In the genomic region with DNA sequence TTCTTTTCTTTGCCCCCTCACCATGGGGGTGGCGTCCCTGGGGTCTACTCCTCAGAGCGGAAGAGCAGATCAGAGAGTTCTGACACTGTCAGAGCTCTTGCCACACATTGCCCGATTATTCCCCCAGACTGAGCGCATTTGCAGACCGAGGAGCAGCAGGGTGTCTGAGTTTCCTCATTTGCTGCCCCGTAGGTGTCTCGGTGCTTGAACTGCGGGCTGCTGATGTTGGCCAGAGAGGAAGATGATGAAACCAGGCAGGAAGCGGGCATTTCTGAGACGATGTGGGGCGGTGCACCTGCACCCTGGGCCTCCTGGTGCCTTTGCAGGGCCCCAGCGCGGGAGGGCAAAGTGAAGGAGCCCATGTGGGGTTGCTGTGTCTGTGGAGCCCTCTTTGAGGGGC, we compare ENCODE assay signal across 10 cellular contexts. TPM values are rescaled to one million over a fixed set of nuclear protein-coding genes. Genes with fewer than 3 reads are reported as not detected.
DNase-seq lines count a peak whose midpoint lies in the region; ATAC-seq and TF ChIP-seq lines count a peak whose summit lies in the region.
"Had no signal": no experiment of that assay in that cellular context is flagged by ENCODE, and none has a peak within 500 bp of the region (broad histone marks: within the 10 kb centered on the region; RNA-seq: fewer than 3 reads in every experiment).

No MANE protein-coding gene starts in this region.

- POLR2A ChIA-PET in A673 (lab: Charles Lee; ENCODE audit: low non-redundant PET): no interaction called here

- H3K9me3 ChIP-seq in A673 (ENCODE audit: low read depth, low read length, poor library complexity, severe bottlenecking): no peaks in the 10 kb centered on the region
- H3K9me3 ChIP-seq in aorta (ENCODE audit: control insufficient read depth, low read length): no peaks in the 10 kb centered on the region
- H3K9me3 ChIP-seq in GM23248 (ENCODE audit: low read depth): no peaks in the 10 kb centered on the region
- H3K9me3 ChIP-seq: A549 had no signal

- DNase-seq in A673 (ENCODE audit: low spot score) (peak; percentile 82), NAMALWA (ENCODE audit: low spot score) (peak; percentile 94), activated T-helper 1 cell treated with Interleukin-2 at 50 U/mL for 16 hours (ENCODE audit: low read depth) (peak; percentile 50), mucosa of gallbladder (ENCODE audit: low spot score) (peak; percentile 23), aorta (peak; percentile 61 to 77), GM23248 (no peak), NCI-H226 (no peak)

- BruUV-seq in A673 (replicated peaks; lab: Mats Ljungman, UMichigan): no TSS peak

- no peak overlapping the region for H3K9ac ChIP-seq in GM23248

- H2AFZ ChIP-seq in GM23248: no peak overlapping the region

- H3K27me3 ChIP-seq in A673 (replicated peaks; ENCODE audit: insufficient read depth, low read depth, low read length, poor library complexity) (no peaks in the 10 kb centered on the region), aorta (ENCODE audit: control insufficient read depth in 1 of 2, insufficient read depth in 2 of 2, low read length in 1 of 2) (no peaks in the 10 kb centered on the region), GM23248 (replicated peaks; ENCODE audit: insufficient read depth) (no peaks in the 10 kb centered on the region)

- no peaks in the 10 kb centered on the region for H3K79me2 ChIP-seq in GM23248 (ENCODE audit: insufficient read depth)

- ATAC-seq in GM21515 (IDR thresholded peaks at IDR 0.05; ENCODE audit: unreplicated experiment) (peak; percentile 68), aorta (ENCODE audit: low FRiP score) (peak; percentile 60)
- ATAC-seq: A549 had no signal

- CTCF ChIA-PET in A673 (lab: Charles Lee): no interaction called here

- WGBS in aorta, 2 donors: 83 to 88% methylated on average over 13 of the region's 13 CpGs
- 87 to 90% methylated on average over 13 of the region's 13 CpGs for WGBS in GM23248 (ENCODE audit: low coverage in 1 of 2, low lambda C conversion rate in 2 of 2, missing lambda C conversion rate in 2 of 2), 2 experiments

- in situ Hi-C loops in GM23248 (cut with MboI): no loop called here

- no peaks in the 10 kb centered on the region for H3K9me2 ChIP-seq in GM23248 (ENCODE audit: insufficient read depth)

- no peak overlapping the region for H3K27ac ChIP-seq in A673 (ENCODE audit: low read depth, low read length, poor library complexity, severe bottlenecking)
- no peak overlapping the region for H3K27ac ChIP-seq in aorta (ENCODE audit: low read depth in 1 of 2, low read length in 2 of 2)
- no peak overlapping the region for H3K27ac ChIP-seq in GM23248
- H3K27ac ChIP-seq: A549, SK-N-MC had no signal

- H3K4me3 ChIP-seq in A673 (ENCODE audit: low read depth, low read length, poor library complexity, severe bottlenecking) (no peak overlapping the region), aorta (ENCODE audit: low read length in 2 of 2) (no peak overlapping the region), GM23248 (no peak overlapping the region)
- H3K4me3 ChIP-seq: A549, SK-N-MC had no signal

- H3K4me2 ChIP-seq in GM23248 (ENCODE audit: unreplicated experiment): no peak overlapping the region
- H3K4me2 ChIP-seq: A549 had no signal

- H3K36me3 ChIP-seq in A673 (ENCODE audit: insufficient read depth, low read length, poor library complexity, severe bottlenecking) (no peaks in the 10 kb centered on the region), aorta (ENCODE audit: control insufficient read depth in 1 of 2, insufficient read depth in 2 of 2, low read length in 1 of 2) (no peaks in the 10 kb centered on the region), GM23248 (ENCODE audit: low read depth) (no peaks in the 10 kb centered on the region)

- peaks cover 13% of the 10 kb centered on the region for H3K4me1 ChIP-seq in A673 (ENCODE audit: insufficient read depth, low read length, poor library complexity, severe bottlenecking)
- H3K4me1 ChIP-seq in aorta (ENCODE audit: control insufficient read depth in 1 of 2, insufficient read depth in 2 of 2, low read length in 2 of 2): no peaks in the 10 kb centered on the region
- H3K4me1 ChIP-seq in GM23248 (ENCODE audit: insufficient read depth): no peaks in the 10 kb centered on the region
- H3K4me1 ChIP-seq: A549 had no signal

- TF ChIP-seq CTCF in A673 (conservative IDR thresholded peaks at IDR 0.05; ENCODE audit: low read depth, low read length): no peak

- H4K20me1 ChIP-seq in GM23248 (ENCODE audit: insufficient read depth): no peaks in the 10 kb centered on the region

- H3F3A ChIP-seq in GM23248 (ENCODE audit: insufficient read depth): no peaks in the 10 kb centered on the region

- intact Hi-C loops in A673 (cut with micrococcal nuclease; ENCODE audit: unreplicated experiment) (no loop called here), aorta (cut with DNase I) (no loop called here)

RNA-seq across cellular contexts. Expression of a gene that starts 55.2 kb away (rescaled TPM):
- total RNA-seq in A673 (2021): 1.0 and 1.9 TPM in 2 replicates
- total RNA-seq in mucosa of gallbladder: 2.0 TPM
- 1 to 10 TPM; 3.8 to 5.4 TPM for total RNA-seq in aorta
- 1 to 10 TPM in 1 of 2 donors, under 1 TPM in 1; 0.88 to 7.1 TPM for polyA plus RNA-seq in aorta
- 2.8 and 9.1 TPM in 2 replicates for total RNA-seq in GM23248 (2014; rRNA removed; shearing (Covaris generic))
- polyA plus RNA-seq in GM23248 (2016; fragmentation: Nextera tagmentation; extraction: Ambion mirVana): 5.0 and 5.6 TPM in 2 replicates

RNA-seq across cellular contexts. Expression of a gene that starts 55.5 kb away (rescaled TPM):
- 0.55 and 0.67 TPM in 2 replicates for total RNA-seq in A673 (2021)
- 0.49 TPM for total RNA-seq in mucosa of gallbladder
- total RNA-seq in aorta: 1 to 10 TPM in 1 of 2 donors, under 1 TPM in 1; 0.51 to 5.4 TPM
- under 1 TPM in 1 of 2 donors, not detected in 1; 0.38 TPM for polyA plus RNA-seq in aorta
- total RNA-seq in GM23248 (2014; rRNA removed; shearing (Covaris generic)): 0.13 and 0.32 TPM in 2 replicates
- polyA plus RNA-seq in GM23248 (2016; fragmentation: Nextera tagmentation; extraction: Ambion mirVana): 0.16 and 0.30 TPM in 2 replicates

Comparison
In these comparisons a context has a peak if more than half of its experiments do, and no peak if none do; other contexts are left out.
1. DNase-seq: peak in A673 (single experiment), NAMALWA (single experiment), activated T-helper 1 cell treated with Interleukin-2 at 50 U/mL for 16 hours (single experiment), mucosa of gallbladder (single experiment) and aorta (2 of 2); none in GM23248 (single experiment) and NCI-H226 (single experiment).